ENCODE assay signal across 21 cellular contexts in genomic region chr2:10170256-10170655, GRCh38. TPM values are rescaled to one million over a fixed set of nuclear protein-coding genes. Genes with fewer than 3 reads are reported as not detected.
A peak's percentile ranks its signal among the peaks of the same experiment; 100 is the strongest.
DNase-seq lines count a peak whose midpoint lies in the region; ATAC-seq, FAIRE-seq and TF ChIP-seq lines count a peak whose summit lies in the region.
"Had no signal": no experiment of that assay in that cellular context is flagged by ENCODE, and none has a peak within 500 bp of the region (broad histone marks: within the 10 kb centered on the region; RNA-seq: fewer than 3 reads in every experiment).

No MANE protein-coding gene starts in this region.

- TF ChIP-seq CTCF in pancreas (IDR thresholded peaks at IDR 0.05): no peak

- 46 to 49% methylated on average over 9 of the region's 9 CpGs for WGBS in GM23248 (ENCODE audit: low coverage in 1 of 2, low lambda C conversion rate in 2 of 2, missing lambda C conversion rate in 2 of 2), 2 experiments
- WGBS in pancreas, 2 donors: 60 to 68% methylated on average over 9 of the region's 9 CpGs

- no peak overlapping the region for H3K9ac ChIP-seq in GM23248

- H3K4me1 ChIP-seq in GM23248 (ENCODE audit: insufficient read depth) (0 out of 2 replicates have a peak, but pooled peaks cover 5% of the 10 kb centered on the region), pancreas (no peaks in the 10 kb centered on the region)

- intact Hi-C loops in pancreas (cut with DNase I): no loop called here

- no peak overlapping the region for H3K4me2 ChIP-seq in GM23248 (ENCODE audit: unreplicated experiment)

- H2AFZ ChIP-seq in GM23248: no peak overlapping the region

- no peaks in the 10 kb centered on the region for H4K20me1 ChIP-seq in GM23248 (ENCODE audit: insufficient read depth)

- no peaks in the 10 kb centered on the region for H3K9me2 ChIP-seq in GM23248 (ENCODE audit: insufficient read depth)

- ATAC-seq in pancreas (peak; percentile 21 to 62 (median 36)), GM18517 (IDR thresholded peaks at IDR 0.05; ENCODE audit: unreplicated experiment) (no peak), HG02571 (IDR thresholded peaks at IDR 0.05; ENCODE audit: unreplicated experiment) (no peak)
- ATAC-seq: activated CD8-positive, alpha-beta memory T cell treated with anti-CD3 and anti-CD28 coated beads, Interleukin-2, amount 10 ng/mL, durations not matched to agents 7 days and 5 days had no signal

- in situ Hi-C loops in GM23248 (cut with MboI): no loop called here

- H3K27me3 ChIP-seq in GM23248 (replicated peaks; ENCODE audit: insufficient read depth) (no peaks in the 10 kb centered on the region), pancreas (no peaks in the 10 kb centered on the region)
- H3K27me3 ChIP-seq: BE2C had no signal

- H3K27ac ChIP-seq in GM23248 (no peak overlapping the region), pancreas (no peak overlapping the region)

- FAIRE-seq in pancreas (lab: Jason Lieb, UNC): no peak
- FAIRE-seq: G401.6, GM18507 had no signal

- peak; percentile 36 for DNase-seq in GM23248
- DNase-seq in SW480 (ENCODE audit: low spot score): peak; percentile 85
- peak; percentile 15 for DNase-seq in fibroblast of peridontal ligament (ENCODE audit: extremely low read depth)
- DNase-seq in pancreas: no peak
- no peak for DNase-seq in amniotic stem cell (lab: John Stamatoyannopoulos, UW)
- no peak for DNase-seq in cortex of kidney (lab: John Stamatoyannopoulos, UW)
- DNase-seq: activated CD8-positive, alpha-beta memory T cell treated with anti-CD3 and anti-CD28 coated beads, Interleukin-2, amount 10 ng/mL, durations not matched to agents 7 days and 5 days; effector CD4-positive, alpha-beta T cell; H9; hippocampal formation; mesendoderm; NCI-H146; NCI-H69; Right ventricle myocardium superior; stimulated activated CD4-positive, alpha-beta T cell treated with anti-CD3 and anti-CD28 coated beads, Interleukin-2, amount 100 ng/mL, for 24 hours; stimulated activated naive CD4-positive, alpha-beta T cell had no signal

- H3K36me3 ChIP-seq in GM23248 (ENCODE audit: low read depth): no peaks in the 10 kb centered on the region
- H3K36me3 ChIP-seq in pancreas: no peaks in the 10 kb centered on the region
- H3K36me3 ChIP-seq: BE2C had no signal

- no peaks in the 10 kb centered on the region for H3K9me3 ChIP-seq in GM23248 (ENCODE audit: low read depth)
- no peaks in the 10 kb centered on the region for H3K9me3 ChIP-seq in pancreas
- H3K9me3 ChIP-seq: BE2C had no signal

- no peaks in the 10 kb centered on the region for H3F3A ChIP-seq in GM23248 (ENCODE audit: insufficient read depth)

- no peak overlapping the region for H3K4me3 ChIP-seq in GM23248
- no peak overlapping the region for H3K4me3 ChIP-seq in pancreas

- no peaks in the 10 kb centered on the region for H3K79me2 ChIP-seq in GM23248 (ENCODE audit: insufficient read depth)

RNA-seq across cellular contexts. Expression of gene RRM2, which starts 47.7 kb away (rescaled TPM):
- total RNA-seq in GM23248 (2014; rRNA removed; shearing (Covaris generic)): 17.6 and 23.5 TPM in 2 replicates
- polyA plus RNA-seq in GM23248 (2016; fragmentation: Nextera tagmentation; extraction: Ambion mirVana) (79.2 and 79.3 TPM in 2 replicates), pancreas (under 1 TPM; 0.16 to 0.27 TPM)
- total RNA-seq in pancreas: 1 to 10 TPM in 4 of 6 donors, under 1 TPM in 2; 0.24 to 3.0 (median 2.1) TPM

Comparison
In these comparisons a context has a peak if more than half of its experiments do, and no peak if none do; other contexts are left out.
1. DNase-seq: peak in GM23248 (single experiment), SW480 (single experiment) and fibroblast of peridontal ligament (single experiment); none in pancreas (0 of 6), amniotic stem cell (single experiment) and cortex of kidney (single experiment).
2. ATAC-seq: peak in pancreas (4 of 4); none in GM18517 (single experiment) and HG02571 (single experiment).